ENCODE assay signal across 34 cellular contexts in the genomic region with DNA sequence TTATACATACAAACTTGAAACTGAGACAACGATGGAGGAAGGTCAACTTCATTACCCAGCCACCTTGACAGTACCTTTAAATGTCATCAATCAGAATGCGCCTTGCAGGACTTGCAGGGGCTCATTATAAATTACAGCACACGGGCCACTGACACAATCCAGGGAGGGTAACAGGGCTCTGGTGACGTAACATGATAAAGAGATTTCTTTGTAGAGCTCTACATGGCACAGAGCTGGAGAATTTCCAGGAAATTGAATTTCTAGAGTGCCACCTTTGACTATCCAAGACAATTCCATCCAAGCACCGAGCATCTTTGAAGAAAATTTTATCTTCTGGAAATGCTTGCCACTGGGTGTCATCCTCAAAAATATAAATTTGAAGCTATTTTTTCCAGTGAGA.
DNase-seq lines count a peak whose midpoint lies in the region; ATAC-seq, FAIRE-seq and TF ChIP-seq lines count a peak whose summit lies in the region.
"Had no signal": no experiment of that assay in that cellular context is flagged by ENCODE, and none has a peak within 500 bp of the region (broad histone marks: within the 10 kb centered on the region; RNA-seq: fewer than 3 reads in every experiment).

No MANE protein-coding gene starts in this region.

- WGBS in SK-N-SH (ENCODE audit: low lambda C conversion rate): 58% methylated on average over 5 of the region's 5 CpGs
- WGBS in gastroesophageal sphincter (ENCODE audit: low coverage in 1 of 2), 2 donors: 36 to 38% methylated on average over 5 of the region's 5 CpGs

- no peak for TF ChIP-seq RAD21 in SK-N-SH (IDR thresholded peaks at IDR 0.05; ENCODE audit: low read length)

- FAIRE-seq in GM12892 (lab: Jason Lieb, UNC): no peak
- FAIRE-seq: GM12891, H54 had no signal

- no peak overlapping the region for H3K4me2 ChIP-seq in SK-N-SH
- H3K4me2 ChIP-seq: BLaER1, KMS-11, PC-9 had no signal

- TF ChIP-seq POLR2A in gastroesophageal sphincter (IDR thresholded peaks at IDR 0.05) (no peak), GM12892 (IDR thresholded peaks at IDR 0.05; ENCODE audit: low read depth, low read length) (no peak)

- TF ChIP-seq EP300 in SK-N-SH (IDR thresholded peaks at IDR 0.05; ENCODE audit: borderline replicate concordance in 1 of 2, low read depth in 1 of 2, low read length in 1 of 2) (peak in 1 of 2 experiments; percentile 65; a peak in 2 of 4 replicates), gastroesophageal sphincter (IDR thresholded peaks at IDR 0.05) (no peak)

- H3K9ac ChIP-seq in SK-N-SH: no peak overlapping the region
- H3K9ac ChIP-seq: BLaER1, KMS-11 had no signal

- H3K27ac ChIP-seq in SK-N-SH (ENCODE audit: low read depth in 2 of 2, low read length in 1 of 2) (peak overlapping the region in 1 of 2 experiments; percentile 87; a peak in 2 of 4 replicates), gastroesophageal sphincter (peak overlapping the region in 3 of 4 donors; percentile 25 to 82 (median 77))
- H3K27ac ChIP-seq: BLaER1, KMS-11, PC-9, psoas muscle, transverse colon, WERI-Rb-1 had no signal

- no peaks in the 10 kb centered on the region for H3K9me2 ChIP-seq in SK-N-SH

- peaks cover 98% of the 10 kb centered on the region for H3K4me1 Mint-ChIP-seq in stimulated activated naive CD8-positive, alpha-beta T cell treated with anti-CD3 and anti-CD28 coated beads, Interleukin-15, Interleukin-2, amounts not matched to agents 100 ng/mL and 50 ng/mL, for 24 hours (ENCODE audit: low read depth)

- ATAC-seq in stimulated activated naive CD8-positive, alpha-beta T cell treated with anti-CD3 and anti-CD28 coated beads, Interleukin-15, Interleukin-2, amounts not matched to agents 100 U/mL and 50 U/mL, for 24 hours: no peak
- no peak for ATAC-seq in gastroesophageal sphincter
- ATAC-seq: esophagus mucosa, natural killer cell, psoas muscle, sciatic nerve had no signal

- H4K20me1 ChIP-seq in SK-N-SH (ENCODE audit: insufficient read depth): no peaks in the 10 kb centered on the region

- H3K27me3 ChIP-seq in SK-N-SH (ENCODE audit: insufficient read depth): no peaks in the 10 kb centered on the region
- no peaks in the 10 kb centered on the region for H3K27me3 ChIP-seq in gastroesophageal sphincter
- H3K27me3 ChIP-seq: BLaER1, transverse colon had no signal

- H3K36me3 Mint-ChIP-seq in stimulated activated naive CD8-positive, alpha-beta T cell treated with anti-CD3 and anti-CD28 coated beads, Interleukin-15, Interleukin-2, amounts not matched to agents 100 ng/mL and 50 ng/mL, for 24 hours (ENCODE audit: low read depth): peaks cover 79% of the 10 kb centered on the region

- no peaks in the 10 kb centered on the region for H3K9me3 Mint-ChIP-seq in stimulated activated naive CD8-positive, alpha-beta T cell treated with anti-CD3 and anti-CD28 coated beads, Interleukin-15, Interleukin-2, amounts not matched to agents 100 ng/mL and 50 ng/mL, for 24 hours
- H3K9me3 Mint-ChIP-seq: activated CD4-positive, alpha-beta T cell treated with anti-CD3 and anti-CD28 coated beads, Interleukin-2, amount 10 ng/mL, durations not matched to agents 7 days and 5 days; natural killer cell had no signal

- no peak for DNase-seq in stimulated activated naive CD8-positive, alpha-beta T cell treated with anti-CD3 and anti-CD28 coated beads, Interleukin-15, Interleukin-2, amounts not matched to agents 100 U/mL and 50 U/mL, for 24 hours
- peak; percentile 69 for DNase-seq in SK-N-SH
- no peak for DNase-seq in middle frontal gyrus (ENCODE audit: extremely low spot score, low spot score)
- DNase-seq in NCI-H2081 (lab: John Stamatoyannopoulos, UW): no peak
- no peak for DNase-seq in GM12892 (ENCODE audit: insufficient read length)
- no peak for DNase-seq in activated CD4-positive, alpha-beta T cell treated with anti-CD3 and anti-CD28 coated beads for 48 hours
- DNase-seq: activated CD4-positive, alpha-beta T cell treated with anti-CD3 and anti-CD28 coated beads, Interleukin-2, amount 10 ng/mL, durations not matched to agents 7 days and 5 days; activated CD8-positive, alpha-beta memory T cell treated with anti-CD3 and anti-CD28 coated beads, Interleukin-2, amount 50 U/mL, for 4 hours; Caco-2; DMS53; foreskin fibroblast; head of caudate nucleus; islet precursor cell; MM.1S; natural killer cell; NCI-H1105 treated with DMSO at 0.1 percent for 48 hours; NCI-H187 treated with DMSO at 0.1 percent for 48 hours; NCI-H524 treated with DMSO at 0.1 percent for 48 hours; NK-92 treated with Interleukin-12 subunit alpha and Interleukin-12 subunit beta, amount 100 ng/mL, for 24 hours; nucleus accumbens; PC-9; psoas muscle; SHP77; stimulated activated CD4-positive, alpha-beta T cell treated with anti-CD3 and anti-CD28 coated beads, Interleukin-4, amount 100 ng/mL, for 1 hour; transverse colon; WERI-Rb-1 had no signal

- no peak overlapping the region for H2AFZ ChIP-seq in SK-N-SH (ENCODE audit: low read depth)
- H2AFZ ChIP-seq: PC-9 had no signal

- POLR2A ChIA-PET in SK-N-SH (lab: Yijun Ruan, JAX): no interaction called here

- H3K9me3 ChIP-seq in SK-N-SH (no peaks in the 10 kb centered on the region), gastroesophageal sphincter (no peaks in the 10 kb centered on the region)
- H3K9me3 ChIP-seq: BLaER1, Caco-2, psoas muscle, transverse colon had no signal

- H3K4me1 ChIP-seq in SK-N-SH (ENCODE audit: control insufficient read depth in 1 of 2, insufficient read depth in 2 of 2, low read depth in 1 of 2, low read length in 1 of 2): peaks cover 24 to 40% of the 10 kb centered on the region in 2 experiments
- peaks cover 7 to 86% (median 9%) of the 10 kb centered on the region in 3 donors for H3K4me1 ChIP-seq in gastroesophageal sphincter
- H3K4me1 ChIP-seq: BLaER1, psoas muscle had no signal

- H3F3A ChIP-seq in SK-N-SH (replicated peaks; ENCODE audit: insufficient read depth): peaks cover 20% of the 10 kb centered on the region

- H3K36me3 ChIP-seq in SK-N-SH (replicated peaks in 1 of 2; ENCODE audit: control insufficient read depth in 1 of 2, insufficient read depth in 2 of 2, low read length in 1 of 2): peaks cover 0 to 4% of the 10 kb centered on the region in 2 experiments
- H3K36me3 ChIP-seq in gastroesophageal sphincter: no peaks in the 10 kb centered on the region
- H3K36me3 ChIP-seq: transverse colon, WERI-Rb-1 had no signal

- H3K4me3 ChIP-seq in SK-N-SH (ENCODE audit: low read depth in 2 of 2, low read length in 1 of 2) (no peak overlapping the region), gastroesophageal sphincter (no peak overlapping the region)
- H3K4me3 ChIP-seq: BLaER1, PC-9, psoas muscle, transverse colon had no signal

- peak overlapping the region; percentile 42 for H3K4me3 Mint-ChIP-seq in stimulated activated naive CD8-positive, alpha-beta T cell treated with anti-CD3 and anti-CD28 coated beads, Interleukin-15, Interleukin-2, amounts not matched to agents 100 ng/mL and 50 ng/mL, for 24 hours
- H3K4me3 Mint-ChIP-seq: activated CD4-positive, alpha-beta T cell treated with anti-CD3 and anti-CD28 coated beads, Interleukin-2, amount 10 ng/mL, durations not matched to agents 7 days and 5 days; natural killer cell had no signal

- peaks cover 49% of the 10 kb centered on the region for H3K79me2 ChIP-seq in SK-N-SH (ENCODE audit: insufficient read depth)

- CTCF ChIA-PET in SK-N-SH (lab: Yijun Ruan, JAX): interaction anchor here (0.8 kb wide), 1 partner anchor 39 kb away, joined by 3 read pairs; no protein-coding TSS in a partner anchor

- TF ChIP-seq CTCF in SK-N-SH (IDR thresholded peaks at IDR 0.05) (no peak), gastroesophageal sphincter (IDR thresholded peaks at IDR 0.05) (no peak)

- H3K27ac Mint-ChIP-seq in stimulated activated naive CD8-positive, alpha-beta T cell treated with anti-CD3 and anti-CD28 coated beads, Interleukin-15, Interleukin-2, amounts not matched to agents 100 ng/mL and 50 ng/mL, for 24 hours: peak overlapping the region; percentile 47

- no peaks in the 10 kb centered on the region for H3K27me3 Mint-ChIP-seq in stimulated activated naive CD8-positive, alpha-beta T cell treated with anti-CD3 and anti-CD28 coated beads, Interleukin-15, Interleukin-2, amounts not matched to agents 100 ng/mL and 50 ng/mL, for 24 hours
- H3K27me3 Mint-ChIP-seq: activated CD4-positive, alpha-beta T cell treated with anti-CD3 and anti-CD28 coated beads, Interleukin-2, amount 10 ng/mL, durations not matched to agents 7 days and 5 days had no signal

TF ChIP-seq in SK-N-SH, 30 proteins besides CTCF, POLR2A, EP300 and RAD21:
- TF ChIP-seq FOXJ3 (CRISPR knock-in tag; IDR thresholded peaks at IDR 0.05) (peak; percentile 55; the same call in 1 of the 2 replicates), NRF1 (IDR thresholded peaks at IDR 0.05; ENCODE audit: low read depth, low read length) (no peak), TCF12 (IDR thresholded peaks at IDR 0.05) (no peak), YY1 (IDR thresholded peaks at IDR 0.05; ENCODE audit: low read depth) (no peak), GABPA (IDR thresholded peaks at IDR 0.05; ENCODE audit: low read depth) (no peak), CHD2 (IDR thresholded peaks at IDR 0.05; ENCODE audit: low read length, partially characterized antibody) (peak; percentile 44), FOSL2 (IDR thresholded peaks at IDR 0.05; ENCODE audit: borderline replicate concordance, low read depth) (no peak), ELF1 (IDR thresholded peaks at IDR 0.05) (no peak), GATA2 (CRISPR knock-in tag; IDR thresholded peaks at IDR 0.05) (peak; percentile 53), RCOR1 (IDR thresholded peaks at IDR 0.05; ENCODE audit: low read length) (peak; percentile 48; the same call in 1 of the 2 replicates), NFIC (IDR thresholded peaks at IDR 0.05; ENCODE audit: borderline replicate concordance) (no peak)
- TF ChIP-seq, protein P1, sequence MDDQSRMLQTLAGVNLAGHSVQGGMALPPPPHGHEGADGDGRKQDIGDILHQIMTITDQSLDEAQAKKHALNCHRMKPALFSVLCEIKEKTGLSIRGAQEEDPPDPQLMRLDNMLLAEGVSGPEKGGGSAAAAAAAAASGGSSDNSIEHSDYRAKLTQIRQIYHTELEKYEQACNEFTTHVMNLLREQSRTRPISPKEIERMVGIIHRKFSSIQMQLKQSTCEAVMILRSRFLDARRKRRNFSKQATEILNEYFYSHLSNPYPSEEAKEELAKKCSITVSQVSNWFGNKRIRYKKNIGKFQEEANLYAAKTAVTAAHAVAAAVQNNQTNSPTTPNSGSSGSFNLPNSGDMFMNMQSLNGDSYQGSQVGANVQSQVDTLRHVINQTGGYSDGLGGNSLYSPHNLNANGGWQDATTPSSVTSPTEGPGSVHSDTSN (IDR thresholded peaks at IDR 0.05): no peak
